2 cellular contexts compared by ENCODE assay signal in the genomic region with DNA sequence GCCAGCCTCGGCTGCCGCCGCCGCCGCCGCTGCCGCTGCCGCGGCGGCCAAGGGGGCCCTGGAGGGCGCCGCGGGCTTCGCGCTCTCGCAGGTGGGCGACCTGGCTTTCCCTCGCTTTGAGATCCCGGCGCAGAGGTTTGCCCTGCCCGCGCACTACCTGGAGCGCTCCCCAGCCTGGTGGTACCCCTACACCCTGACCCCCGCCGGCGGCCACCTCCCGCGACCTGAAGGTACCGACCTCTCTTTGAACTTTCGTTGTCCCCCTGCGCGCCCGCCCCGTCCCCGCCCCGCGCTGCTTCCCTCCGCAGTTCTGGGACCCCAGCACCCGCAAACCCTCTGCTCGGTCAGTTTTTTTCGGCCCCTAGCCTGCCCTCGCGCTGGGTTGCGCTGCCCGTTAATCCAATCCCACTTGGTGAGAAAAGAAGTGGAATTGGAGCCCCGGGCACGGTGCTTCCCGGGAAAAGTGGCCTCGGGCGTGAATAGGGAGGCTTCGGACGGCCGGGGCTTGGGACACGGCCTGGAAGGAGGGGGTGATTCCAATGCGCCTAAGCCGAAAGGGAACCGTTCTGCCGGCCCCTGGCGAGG.
TF ChIP-seq lines count a peak whose summit lies in the region.

No MANE protein-coding gene starts in this region.

TF ChIP-seq in IMR-90, 13 proteins besides CTCF, POLR2A, EP300 and RAD21:
- no peak for TF ChIP-seq MAFK (IDR thresholded peaks at IDR 0.05; ENCODE audit: low read depth, low read length)
- TF ChIP-seq BHLHE40 (IDR thresholded peaks at IDR 0.05; ENCODE audit: low read depth, low read length) = no peak
- TF ChIP-seq CEBPB (IDR thresholded peaks at IDR 0.05; ENCODE audit: low read depth, low read length) = no peak
- TF ChIP-seq MAZ (IDR thresholded peaks at IDR 0.05; ENCODE audit: borderline replicate concordance, low read depth, low read length) = no peak
- no peak for TF ChIP-seq SMC3 (IDR thresholded peaks at IDR 0.05; ENCODE audit: low read depth, low read length)
- TF ChIP-seq CHD1 (IDR thresholded peaks at IDR 0.05; ENCODE audit: low read depth, low read length) = no peak
- TF ChIP-seq RCOR1 (IDR thresholded peaks at IDR 0.05; ENCODE audit: insufficient replicate concordance, low read length) = no peak
- no peak for TF ChIP-seq MXI1 (IDR thresholded peaks at IDR 0.05; ENCODE audit: borderline replicate concordance, low read depth, low read length)
- no peak for TF ChIP-seq NFE2L2 (IDR thresholded peaks at IDR 0.05; ENCODE audit: low read depth, low read length)
- no peak for TF ChIP-seq RFX5 (IDR thresholded peaks at IDR 0.05; ENCODE audit: low read depth, low read length)
- TF ChIP-seq FOS (IDR thresholded peaks at IDR 0.05; ENCODE audit: low read depth, low read length) = no peak
- TF ChIP-seq USF2 (IDR thresholded peaks at IDR 0.05; ENCODE audit: low read depth, low read length) = no peak

TF ChIP-seq in H1, 55 proteins besides CTCF, POLR2A, EP300 and RAD21:
- TF ChIP-seq EZH2 (IDR thresholded peaks at IDR 0.05; ENCODE audit: low read depth, low read length, severe bottlenecking) (no peak), CBX5 (IDR thresholded peaks at IDR 0.05; ENCODE audit: low read depth, low read length) (no peak), E2F6 (IDR thresholded peaks at IDR 0.05) (peak; percentile 69), TEAD4 (IDR thresholded peaks at IDR 0.05; ENCODE audit: low read depth, low read length) (no peak), HDAC6 (IDR thresholded peaks at IDR 0.05; ENCODE audit: low read depth, low read length) (no peak), SUZ12 (IDR thresholded peaks at IDR 0.05; ENCODE audit: low read length) (no peak; the same call in 1 of the 2 replicates), ZNF274 (IDR thresholded peaks at IDR 0.05; ENCODE audit: borderline replicate concordance, extremely low read depth, low read length) (no peak), RNF2 (IDR thresholded peaks at IDR 0.05; ENCODE audit: borderline replicate concordance, low read depth, low read length, missing control alignments, poor library complexity, severe bottlenecking) (peak; percentile 95), ATF2 (IDR thresholded peaks at IDR 0.05; ENCODE audit: low read length) (no peak)
